Comparison of ENCODE assay signal across 1 cellular context in the genomic region with DNA sequence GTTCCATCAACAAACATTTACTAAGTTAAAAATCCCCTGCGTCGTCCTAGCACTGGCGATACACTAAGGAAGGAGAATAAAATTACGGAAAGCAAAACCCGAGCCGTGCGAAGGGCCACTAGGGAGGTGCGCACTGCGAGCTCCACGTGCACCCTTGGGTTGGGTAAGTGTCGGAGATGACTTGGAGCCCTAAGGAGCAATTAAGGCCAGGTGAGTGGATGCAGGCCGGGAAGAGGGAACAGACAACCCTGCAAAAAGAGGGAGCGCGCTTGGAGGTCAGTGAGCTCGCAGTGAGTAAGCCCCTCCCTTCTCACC.
TF ChIP-seq lines count a peak whose summit lies in the region.

No MANE protein-coding gene starts in this region.

TF ChIP-seq in HepG2, 621 proteins besides CTCF, POLR2A, EP300 and RAD21 (continued from another document):
- TF ChIP-seq, protein P1, sequence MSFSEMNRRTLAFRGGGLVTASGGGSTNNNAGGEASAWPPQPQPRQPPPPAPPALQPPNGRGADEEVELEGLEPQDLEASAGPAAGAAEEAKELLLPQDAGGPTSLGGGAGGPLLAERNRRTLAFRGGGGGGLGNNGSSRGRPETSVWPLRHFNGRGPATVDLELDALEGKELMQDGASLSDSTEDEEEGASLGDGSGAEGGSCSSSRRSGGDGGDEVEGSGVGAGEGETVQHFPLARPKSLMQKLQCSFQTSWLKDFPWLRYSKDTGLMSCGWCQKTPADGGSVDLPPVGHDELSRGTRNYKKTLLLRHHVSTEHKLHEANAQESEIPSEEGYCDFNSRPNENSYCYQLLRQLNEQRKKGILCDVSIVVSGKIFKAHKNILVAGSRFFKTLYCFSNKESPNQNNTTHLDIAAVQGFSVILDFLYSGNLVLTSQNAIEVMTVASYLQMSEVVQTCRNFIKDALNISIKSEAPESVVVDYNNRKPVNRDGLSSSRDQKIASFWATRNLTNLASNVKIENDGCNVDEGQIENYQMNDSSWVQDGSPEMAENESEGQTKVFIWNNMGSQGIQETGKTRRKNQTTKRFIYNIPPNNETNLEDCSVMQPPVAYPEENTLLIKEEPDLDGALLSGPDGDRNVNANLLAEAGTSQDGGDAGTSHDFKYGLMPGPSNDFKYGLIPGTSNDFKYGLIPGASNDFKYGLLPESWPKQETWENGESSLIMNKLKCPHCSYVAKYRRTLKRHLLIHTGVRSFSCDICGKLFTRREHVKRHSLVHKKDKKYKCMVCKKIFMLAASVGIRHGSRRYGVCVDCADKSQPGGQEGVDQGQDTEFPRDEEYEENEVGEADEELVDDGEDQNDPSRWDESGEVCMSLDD (CRISPR knock-in tag; IDR thresholded peaks at IDR 0.05; ENCODE audit: borderline replicate concordance): peak; percentile 36; the same call in 1 of the 2 replicates
- TF ChIP-seq ZNF775 (CRISPR knock-in tag; IDR thresholded peaks at IDR 0.05; ENCODE audit: borderline replicate concordance): 0 out of 2 replicates have a peak, but pooled peaks have one; percentile 92
- no peak for TF ChIP-seq ZFX (CRISPR knock-in tag; IDR thresholded peaks at IDR 0.05; ENCODE audit: low read depth)
- TF ChIP-seq, protein P2, sequence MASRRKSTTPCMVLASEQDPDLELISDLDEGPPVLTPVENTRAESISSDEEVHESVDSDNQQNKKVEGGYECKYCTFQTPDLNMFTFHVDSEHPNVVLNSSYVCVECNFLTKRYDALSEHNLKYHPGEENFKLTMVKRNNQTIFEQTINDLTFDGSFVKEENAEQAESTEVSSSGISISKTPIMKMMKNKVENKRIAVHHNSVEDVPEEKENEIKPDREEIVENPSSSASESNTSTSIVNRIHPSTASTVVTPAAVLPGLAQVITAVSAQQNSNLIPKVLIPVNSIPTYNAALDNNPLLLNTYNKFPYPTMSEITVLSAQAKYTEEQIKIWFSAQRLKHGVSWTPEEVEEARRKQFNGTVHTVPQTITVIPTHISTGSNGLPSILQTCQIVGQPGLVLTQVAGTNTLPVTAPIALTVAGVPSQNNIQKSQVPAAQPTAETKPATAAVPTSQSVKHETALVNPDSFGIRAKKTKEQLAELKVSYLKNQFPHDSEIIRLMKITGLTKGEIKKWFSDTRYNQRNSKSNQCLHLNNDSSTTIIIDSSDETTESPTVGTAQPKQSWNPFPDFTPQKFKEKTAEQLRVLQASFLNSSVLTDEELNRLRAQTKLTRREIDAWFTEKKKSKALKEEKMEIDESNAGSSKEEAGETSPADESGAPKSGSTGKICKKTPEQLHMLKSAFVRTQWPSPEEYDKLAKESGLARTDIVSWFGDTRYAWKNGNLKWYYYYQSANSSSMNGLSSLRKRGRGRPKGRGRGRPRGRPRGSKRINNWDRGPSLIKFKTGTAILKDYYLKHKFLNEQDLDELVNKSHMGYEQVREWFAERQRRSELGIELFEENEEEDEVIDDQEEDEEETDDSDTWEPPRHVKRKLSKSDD (CRISPR knock-in tag; IDR thresholded peaks at IDR 0.05; ENCODE audit: low read depth): 0 out of 2 replicates have a peak, but pooled peaks have one; percentile 6
- TF ChIP-seq ZSCAN9 (CRISPR knock-in tag; IDR thresholded peaks at IDR 0.05; ENCODE audit: borderline replicate concordance): 0 out of 2 replicates have a peak, but pooled peaks have one; percentile 39
- TF ChIP-seq MAFG (CRISPR knock-in tag; IDR thresholded peaks at IDR 0.05): 0 out of 2 replicates have a peak, but pooled peaks have one; percentile 38
